Comparison of ENCODE assay signal across 23 cellular contexts in genomic region chr1:247493106-247493505, GRCh38. TPM values are rescaled to one million over a fixed set of nuclear protein-coding genes. Genes with fewer than 3 reads are reported as not detected.
DNase-seq lines count a peak whose midpoint lies in the region; FAIRE-seq and TF ChIP-seq lines count a peak whose summit lies in the region.
"Had no signal": no experiment of that assay in that cellular context is flagged by ENCODE, and none has a peak within 500 bp of the region (broad histone marks: within the 10 kb centered on the region; RNA-seq: fewer than 3 reads in every experiment).

No MANE protein-coding gene starts in this region.

- H3K14ac ChIP-seq in trophoblast cell (ENCODE audit: low read length), result no peak overlapping the region

- peak overlapping the region; percentile 40 for H4K91ac ChIP-seq in trophoblast cell (ENCODE audit: low read depth, low read length)

- H3K36me3 ChIP-seq in trophoblast cell (ENCODE audit: control insufficient read depth in 1 of 2, insufficient read depth in 2 of 2, low read length in 2 of 2) (no peaks in the 10 kb centered on the region), HAP-1 (replicated peaks) (no peaks in the 10 kb centered on the region)
- H3K36me3 ChIP-seq: BE2C; BLaER1 treated with 17β-estradiol and CSF1 and Interleukin-3, amounts not matched to agents 10 nM and 100 nM had no signal

- no peak overlapping the region for H3K4me2 ChIP-seq in trophoblast cell (ENCODE audit: low read length)
- H3K4me2 ChIP-seq: A549 had no signal

- in situ Hi-C loops in HAP-1 (cut with MboI; ENCODE audit: low sequenced_read_pairs), result no loop called here

- no peak overlapping the region for H3K23ac ChIP-seq in trophoblast cell (ENCODE audit: low read length)

- TF ChIP-seq CTCF in NB4 (IDR thresholded peaks at IDR 0.05; ENCODE audit: low read depth, low read length), result no peak

- peaks cover 4% of the 10 kb centered on the region for H3K79me1 ChIP-seq in trophoblast cell (ENCODE audit: low read length)

- H2AFZ ChIP-seq in trophoblast cell (ENCODE audit: insufficient read depth, low read length, poor library complexity), result no peak overlapping the region

- H2AK5ac ChIP-seq in trophoblast cell (ENCODE audit: low read length), result no peak overlapping the region

- H3K9me3 ChIP-seq in trophoblast cell (ENCODE audit: insufficient read depth, low read depth, low read length), result no peaks in the 10 kb centered on the region
- no peaks in the 10 kb centered on the region for H3K9me3 ChIP-seq in HAP-1
- H3K9me3 ChIP-seq: A549, BE2C had no signal

- H3K9ac ChIP-seq in trophoblast cell (ENCODE audit: low read length), result no peak overlapping the region
- H3K9ac ChIP-seq: BLaER1 treated with 17β-estradiol and CSF1 and Interleukin-3, amounts not matched to agents 10 nM and 100 nM had no signal

- DNase-seq in NOMO-1 treated with DMSO at 0.1 percent for 48 hours (lab: John Stamatoyannopoulos, UW; ENCODE audit: unreplicated experiment), result peak; percentile 1
- DNase-seq in NOMO-1 (lab: John Stamatoyannopoulos, UW; ENCODE audit: unreplicated experiment in 2 of 2), result no peak
- no peak for DNase-seq in GM19239 (ENCODE audit: insufficient read length, low spot score)
- peak; percentile 16 for DNase-seq in NB4 (ENCODE audit: low read depth)
- DNase-seq in trophoblast cell, result peak in 1 of 2 donors; percentile 55
- DNase-seq in HAP-1 (ENCODE audit: low spot score in 2 of 2), result no peak
- DNase-seq in NCI-H526 (lab: John Stamatoyannopoulos, UW), result no peak
- DNase-seq: 8988T; ACHN; AML-193; BE2C; CD4-positive, alpha-beta memory T cell; COR-L47; DMS153; DND-41; GOT3; HCEC 1CT had no signal

- no peak for TF ChIP-seq POLR2A in NB4 (IDR thresholded peaks at IDR 0.05; ENCODE audit: extremely low read depth, insufficient read length)

- H3K4me3 ChIP-seq in NB4 (ENCODE audit: low read depth, low read length), result no peak overlapping the region
- H3K4me3 ChIP-seq in trophoblast cell (ENCODE audit: low read depth, low read length), result no peak overlapping the region
- H3K4me3 ChIP-seq in HAP-1, result no peak overlapping the region
- H3K4me3 ChIP-seq: A549; BLaER1 treated with 17β-estradiol and CSF1 and Interleukin-3, amounts not matched to agents 10 nM and 100 nM had no signal

- H3K4ac ChIP-seq in trophoblast cell (ENCODE audit: low read depth, low read length), result no peak overlapping the region

- no peak overlapping the region for H2BK12ac ChIP-seq in trophoblast cell (ENCODE audit: low read length)

- no peak overlapping the region for H2BK5ac ChIP-seq in trophoblast cell (ENCODE audit: low read depth, low read length, poor library complexity)

- no CpG with 5 or more reads among the region's 1 CpG for WGBS in trophoblast cell (ENCODE audit: extremely low coverage, insufficient coverage, insufficient read length)

- H4K12ac ChIP-seq in trophoblast cell (ENCODE audit: low read depth, low read length), result no peak overlapping the region

- H2BK120ac ChIP-seq in trophoblast cell (ENCODE audit: insufficient read depth, low read length, poor library complexity), result no peak overlapping the region

- no peak overlapping the region for H3K27ac ChIP-seq in trophoblast cell (ENCODE audit: low read depth, low read length)
- H3K27ac ChIP-seq: A549; BLaER1 treated with 17β-estradiol and CSF1 and Interleukin-3, amounts not matched to agents 10 nM and 100 nM had no signal

- H3K27me3 ChIP-seq in trophoblast cell (ENCODE audit: insufficient read depth, low read length), result no peaks in the 10 kb centered on the region
- H3K27me3 ChIP-seq in HAP-1 (ENCODE audit: low read depth), result no peaks in the 10 kb centered on the region; the same call in 1 of the 2 replicates
- H3K27me3 ChIP-seq: BLaER1 treated with 17β-estradiol and CSF1 and Interleukin-3, amounts not matched to agents 10 nM and 100 nM had no signal

- no peaks in the 10 kb centered on the region for H3K79me2 ChIP-seq in trophoblast cell (ENCODE audit: control insufficient read depth, insufficient read depth, low read length, poor library complexity)

- no peak overlapping the region for H4K8ac ChIP-seq in trophoblast cell (ENCODE audit: low read depth, low read length)

- H3K4me1 ChIP-seq in trophoblast cell (ENCODE audit: control insufficient read depth in 1 of 2, insufficient read depth in 2 of 2, low read length in 2 of 2) (peaks cover 0 to 3% of the 10 kb centered on the region in 2 experiments), HAP-1 (no peaks in the 10 kb centered on the region)
- H3K4me1 ChIP-seq: A549, BE2C had no signal

- peak; percentile 63 for FAIRE-seq in GM19239 (lab: Jason Lieb, UNC)
- FAIRE-seq: A549, G401.6, GM12892, H54 had no signal

- H3K18ac ChIP-seq in trophoblast cell (ENCODE audit: low read length), result no peak overlapping the region

RNA-seq across cellular contexts. Expression of gene OR2B11, which starts 35.2 kb away (rescaled TPM):
- 0.03 and 0.04 TPM in 2 replicates for polyA plus RNA-seq in trophoblast cell (2013)
- polyA plus RNA-seq: A549; CD4-positive, alpha-beta memory T cell had no signal

RNA-seq across cellular contexts. Expression of gene OR2C3, which starts 43.1 kb away (rescaled TPM):
- polyA plus RNA-seq in trophoblast cell (2013), result not detected in 2 replicates
- polyA plus RNA-seq: A549; CD14-positive monocyte; CD4-positive, alpha-beta memory T cell had no signal

RNA-seq across cellular contexts. Expression of gene GCSAML, which starts 55.8 kb away (rescaled TPM):
- 0.12 and 0.18 TPM in 2 replicates for polyA plus RNA-seq in trophoblast cell (2013)
- polyA plus RNA-seq: A549; CD4-positive, alpha-beta memory T cell had no signal

Comparison
In these comparisons a context has a peak if more than half of its experiments do, and no peak if none do; other contexts are left out.
1. DNase-seq: peak in NOMO-1 treated with DMSO at 0.1 percent for 48 hours (single experiment) and NB4 (single experiment); none in NOMO-1 (0 of 2), GM19239 (single experiment), HAP-1 (0 of 2) and NCI-H526 (0 of 2).